ENCODE assay signal across 21 cellular contexts in genomic region chr16:23069844-23070243, GRCh38.
A peak's percentile ranks its signal among the peaks of the same experiment; 100 is the strongest.
DNase-seq lines count a peak whose midpoint lies in the region; ATAC-seq and TF ChIP-seq lines count a peak whose summit lies in the region.
"Had no signal": no experiment of that assay in that cellular context is flagged by ENCODE, and none has a peak within 500 bp of the region (broad histone marks: within the 10 kb centered on the region; RNA-seq: fewer than 3 reads in every experiment).

No MANE protein-coding gene starts in this region.

- no peak overlapping the region for H2AFZ ChIP-seq in trophoblast cell (ENCODE audit: insufficient read depth, low read length, poor library complexity)
- H2AFZ ChIP-seq: GM23248 had no signal

- H4K8ac ChIP-seq in trophoblast cell (ENCODE audit: low read depth, low read length) = no peak overlapping the region

- no peak overlapping the region for H2AK5ac ChIP-seq in trophoblast cell (ENCODE audit: low read length)

- H3K36me3 ChIP-seq in heart left ventricle = peaks cover 3 to 53% (median 39%) of the 10 kb centered on the region in 9 donors
- H3K36me3 ChIP-seq in trophoblast cell (ENCODE audit: control insufficient read depth in 1 of 2, insufficient read depth in 2 of 2, low read length in 2 of 2) = peaks cover 18 to 20% of the 10 kb centered on the region in 2 experiments
- peaks cover 2 to 59% of the 10 kb centered on the region in 2 donors for H3K36me3 ChIP-seq in psoas muscle (ENCODE audit: insufficient read depth in 1 of 2, low read depth in 1 of 2)

- H3K23ac ChIP-seq in trophoblast cell (ENCODE audit: low read length) = no peak overlapping the region

- no peak overlapping the region for H2BK12ac ChIP-seq in trophoblast cell (ENCODE audit: low read length)

- no peak overlapping the region for H2BK5ac ChIP-seq in trophoblast cell (ENCODE audit: low read depth, low read length, poor library complexity)

- no peak for ATAC-seq in heart left ventricle
- ATAC-seq in left ventricle myocardium superior = no peak
- ATAC-seq in psoas muscle = no peak
- ATAC-seq: GM12878 had no signal

- no peak overlapping the region for H3K4ac ChIP-seq in trophoblast cell (ENCODE audit: low read depth, low read length)

- no peak overlapping the region for H3K9ac ChIP-seq in trophoblast cell (ENCODE audit: low read length)
- H3K9ac ChIP-seq: BLaER1 treated with 17β-estradiol and CSF1 and Interleukin-3, amounts not matched to agents 10 nM and 100 nM; GM23248 had no signal

- no peaks in the 10 kb centered on the region for H3K27me3 ChIP-seq in heart left ventricle
- no peaks in the 10 kb centered on the region for H3K27me3 ChIP-seq in trophoblast cell (ENCODE audit: insufficient read depth, low read length)
- no peaks in the 10 kb centered on the region for H3K27me3 ChIP-seq in psoas muscle (ENCODE audit: insufficient read depth in 3 of 3, low read length in 2 of 3)
- H3K27me3 ChIP-seq: BE2C; BLaER1 treated with 17β-estradiol and CSF1 and Interleukin-3, amounts not matched to agents 10 nM and 100 nM had no signal

- no peak overlapping the region for H3K4me2 ChIP-seq in trophoblast cell (ENCODE audit: low read length)
- H3K4me2 ChIP-seq: BLaER1 treated with 17β-estradiol and CSF1 and Interleukin-3, amounts not matched to agents 10 nM and 100 nM had no signal

- H3K9me3 ChIP-seq in heart left ventricle (no peaks in the 10 kb centered on the region), trophoblast cell (ENCODE audit: insufficient read depth, low read depth, low read length) (no peaks in the 10 kb centered on the region), psoas muscle (no peaks in the 10 kb centered on the region)
- H3K9me3 ChIP-seq: BE2C; BLaER1 treated with 17β-estradiol and CSF1 and Interleukin-3, amounts not matched to agents 10 nM and 100 nM had no signal

- no peak overlapping the region for H3K14ac ChIP-seq in trophoblast cell (ENCODE audit: low read length)

- H2BK120ac ChIP-seq in trophoblast cell (ENCODE audit: insufficient read depth, low read length, poor library complexity) = no peak overlapping the region

- DNase-seq in heart left ventricle (no peak), left ventricle myocardium superior (no peak), caudate nucleus (lab: John Stamatoyannopoulos, UW) (no peak), trophoblast cell (peak; percentile 87 to 97), NCI-H2081 treated with DMSO at 0.1 percent for 48 hours (lab: John Stamatoyannopoulos, UW) (no peak), psoas muscle (no peak)
- DNase-seq: ACHN; AML-193; BE2C; CD4-positive, alpha-beta T cell; CD8-positive, alpha-beta memory T cell; DMS 273 treated with DMSO at 0.1 percent for 48 hours; DMS79; EL; GDM1; GM23248; H7; HCEC 1CT had no signal

- H3K79me2 ChIP-seq in trophoblast cell (ENCODE audit: control insufficient read depth, insufficient read depth, low read length, poor library complexity) = no peaks in the 10 kb centered on the region

- H4K91ac ChIP-seq in trophoblast cell (ENCODE audit: low read depth, low read length) = no peak overlapping the region

- H3K79me1 ChIP-seq in trophoblast cell (ENCODE audit: low read length) = no peaks in the 10 kb centered on the region

- intact Hi-C loops in heart left ventricle (cut with DNase I) (loop anchor here in 9 of 10 donors (2.0 to 10.0 kb wide), 7 partner anchors 62 to 395 kb away; partner anchors contain the start of gene USP31 (in 8 of the 9)), left ventricle myocardium superior (cut with micrococcal nuclease) (no loop called here), psoas muscle (cut with DNase I) (no loop called here)

- H3K18ac ChIP-seq in trophoblast cell (ENCODE audit: low read length) = no peak overlapping the region

- H3K27ac ChIP-seq in heart left ventricle (peak overlapping the region in 9 of 12 donors; percentile 21 to 92 (median 87)), caudate nucleus (ENCODE audit: low read depth, low read length) (peak overlapping the region; percentile 3), trophoblast cell (ENCODE audit: low read depth, low read length) (no peak overlapping the region), psoas muscle (no peak overlapping the region)
- H3K27ac ChIP-seq: 22Rv1; BLaER1 treated with 17β-estradiol and CSF1 and Interleukin-3, amounts not matched to agents 10 nM and 100 nM had no signal

- H3K4me3 ChIP-seq in heart left ventricle = no peak overlapping the region
- no peak overlapping the region for H3K4me3 ChIP-seq in trophoblast cell (ENCODE audit: low read depth, low read length)
- no peak overlapping the region for H3K4me3 ChIP-seq in psoas muscle
- H3K4me3 ChIP-seq: BLaER1 treated with 17β-estradiol and CSF1 and Interleukin-3, amounts not matched to agents 10 nM and 100 nM; GM12878; GM23248 had no signal

- TF ChIP-seq POLR2A in heart left ventricle (IDR thresholded peaks at IDR 0.05) = no peak

- 96 to 98% (median 97%) methylated on average over 6 of the region's 6 CpGs for whole genome bisulfite sequencing in heart left ventricle, 4 donors
- WGBS in trophoblast cell (ENCODE audit: extremely low coverage, insufficient coverage, insufficient read length) = no CpG with 5 or more reads among the region's 6 CpGs
- WGBS in psoas muscle, 3 donors = 96 to 97% (median 97%) methylated on average over 6 of the region's 6 CpGs

- H4K12ac ChIP-seq in trophoblast cell (ENCODE audit: low read depth, low read length) = no peak overlapping the region

- H3K4me1 ChIP-seq in heart left ventricle (peaks cover 0 to 53% (median 34%) of the 10 kb centered on the region in 12 donors), trophoblast cell (ENCODE audit: control insufficient read depth in 1 of 2, insufficient read depth in 2 of 2, low read length in 2 of 2) (peaks cover 0 to 2% of the 10 kb centered on the region in 2 experiments), psoas muscle (peaks cover 10% of the 10 kb centered on the region)

- TF ChIP-seq CTCF in heart left ventricle (IDR thresholded peaks at IDR 0.05) = no peak
- no peak for TF ChIP-seq CTCF in psoas muscle (IDR thresholded peaks at IDR 0.05)

Comparison
In these comparisons a context has a peak if more than half of its experiments do, and no peak if none do; other contexts are left out.
1. intact Hi-C loops: an anchor here in heart left ventricle (2.0 to 10.0 kb wide); none called in left ventricle myocardium superior and psoas muscle.
2. DNase-seq: peak in trophoblast cell (2 of 2); none in heart left ventricle (0 of 5), left ventricle myocardium superior (single experiment), caudate nucleus (0 of 61), NCI-H2081 treated with DMSO at 0.1 percent for 48 hours (single experiment) and psoas muscle (0 of 2).
3. H3K27ac ChIP-seq: peak in heart left ventricle (9 of 12) and caudate nucleus (single experiment); none in trophoblast cell (single experiment) and psoas muscle (single experiment).